In the genomic region with DNA sequence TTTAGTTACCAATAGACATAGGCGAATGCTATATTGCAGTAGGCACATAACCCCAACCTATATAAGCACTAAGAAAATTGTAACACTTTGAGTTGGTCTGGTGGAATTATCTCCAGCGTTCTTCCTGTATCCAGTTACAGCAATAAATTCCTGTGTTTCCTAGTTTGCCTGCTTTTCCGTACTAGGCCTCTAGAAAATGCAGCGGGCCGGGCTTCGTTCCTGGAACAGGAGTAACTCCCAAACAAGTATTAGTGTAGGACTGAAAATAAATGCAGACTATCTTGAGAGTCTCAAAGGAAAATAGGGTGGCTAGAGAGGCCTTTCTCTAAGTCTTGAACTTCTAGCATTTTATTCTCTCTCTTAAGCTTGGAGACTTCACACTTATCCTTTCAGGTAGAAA, we compare ENCODE assay signal across 14 cellular contexts.
A peak's percentile ranks its signal among the peaks of the same experiment; 100 is the strongest.
DNase-seq lines count a peak whose midpoint lies in the region; ATAC-seq and TF ChIP-seq lines count a peak whose summit lies in the region.
"Had no signal": no experiment of that assay in that cellular context is flagged by ENCODE, and none has a peak within 500 bp of the region (broad histone marks: within the 10 kb centered on the region; RNA-seq: fewer than 3 reads in every experiment).

No MANE protein-coding gene starts in this region.

- no peaks in the 10 kb centered on the region for H3K9me2 ChIP-seq in hepatocyte (replicated peaks; ENCODE audit: insufficient read depth)

- no peak overlapping the region for H2AFZ ChIP-seq in hepatocyte
- H2AFZ ChIP-seq: PC-9 had no signal

- POLR2A ChIA-PET in activated CD4-positive, alpha-beta memory T cell treated with anti-CD3 and anti-CD28 coated beads, Interleukin-2, amount 10 ng/mL, durations not matched to agents 7 days and 5 days (lab: Charles Lee) = no interaction called here

- H3K36me3 Mint-ChIP-seq in stimulated activated memory B cell treated with anti-CD40 and anti-IgM and Interleukin-4, amounts not matched to agents 10 μg/mL and 1 μg/mL and 100 μg/mL, for 72 hours = no peaks in the 10 kb centered on the region
- peaks cover 10% of the 10 kb centered on the region for H3K36me3 Mint-ChIP-seq in activated CD4-positive, alpha-beta memory T cell treated with anti-CD3 and anti-CD28 coated beads, Interleukin-2, amount 10 ng/mL, durations not matched to agents 7 days and 5 days (ENCODE audit: low read depth)
- H3K36me3 Mint-ChIP-seq: activated naive CD4-positive, alpha-beta T cell treated with anti-CD3 and anti-CD28 coated beads, Interleukin-2, amount 50 U/mL, for 24 hours; memory B cell had no signal

- H3K4me1 Mint-ChIP-seq in stimulated activated memory B cell treated with anti-CD40 and anti-IgM and Interleukin-4, amounts not matched to agents 10 μg/mL and 1 μg/mL and 100 μg/mL, for 72 hours = no peaks in the 10 kb centered on the region
- no peaks in the 10 kb centered on the region for H3K4me1 Mint-ChIP-seq in activated CD4-positive, alpha-beta memory T cell treated with anti-CD3 and anti-CD28 coated beads, Interleukin-2, amount 10 ng/mL, durations not matched to agents 7 days and 5 days
- H3K4me1 Mint-ChIP-seq: activated naive CD4-positive, alpha-beta T cell treated with anti-CD3 and anti-CD28 coated beads, Interleukin-2, amount 50 U/mL, for 24 hours; memory B cell had no signal

- H4K20me1 ChIP-seq in hepatocyte (ENCODE audit: insufficient read depth, poor library complexity, severe bottlenecking) = no peaks in the 10 kb centered on the region

- intact Hi-C loops in right cardiac atrium (cut with DNase I) (no loop called here), Right ventricle myocardium superior (cut with DNase I) (no loop called here), thyroid gland (cut with DNase I) (no loop called here)

- no peak overlapping the region for H3K4me3 Mint-ChIP-seq in stimulated activated memory B cell treated with anti-CD40 and anti-IgM and Interleukin-4, amounts not matched to agents 10 μg/mL and 1 μg/mL and 100 μg/mL, for 72 hours
- H3K4me3 Mint-ChIP-seq in activated CD4-positive, alpha-beta memory T cell treated with anti-CD3 and anti-CD28 coated beads, Interleukin-2, amount 10 ng/mL, durations not matched to agents 7 days and 5 days = no peak overlapping the region
- H3K4me3 Mint-ChIP-seq: activated naive CD4-positive, alpha-beta T cell treated with anti-CD3 and anti-CD28 coated beads, Interleukin-2, amount 50 U/mL, for 24 hours; H9; memory B cell had no signal

- H3K4me1 ChIP-seq in right cardiac atrium (ENCODE audit: control insufficient read depth, insufficient read depth, low read length) (no peaks in the 10 kb centered on the region), hepatocyte (ENCODE audit: insufficient read depth) (no peaks in the 10 kb centered on the region), thyroid gland (no peaks in the 10 kb centered on the region)

- no peaks in the 10 kb centered on the region for H3K27me3 ChIP-seq in right cardiac atrium (ENCODE audit: control insufficient read depth, insufficient read depth)
- H3K27me3 ChIP-seq in hepatocyte = no peaks in the 10 kb centered on the region
- no peaks in the 10 kb centered on the region for H3K27me3 ChIP-seq in thyroid gland
- H3K27me3 ChIP-seq: upper lobe of left lung had no signal

- H3K4me2 ChIP-seq in hepatocyte = no peak overlapping the region

- DNase-seq in right cardiac atrium = peak in 2 of 3 donors; percentile 21 to 64
- no peak for DNase-seq in Right ventricle myocardium superior
- DNase-seq in SK-MEL-5 (ENCODE audit: low read depth, low spot score) = peak; percentile 37
- peak; percentile 13 for DNase-seq in hepatocyte (ENCODE audit: low spot score)
- DNase-seq in thyroid gland = no peak
- DNase-seq in activated CD4-positive, alpha-beta memory T cell treated with anti-CD3 and anti-CD28 coated beads, Interleukin-2, amount 10 ng/mL, durations not matched to agents 7 days and 5 days = no peak
- DNase-seq in AML-193 (lab: John Stamatoyannopoulos, UW) = no peak
- DNase-seq: H9, NCI-H524 treated with DMSO at 0.1 percent for 48 hours had no signal

- H3K4me3 ChIP-seq in right cardiac atrium (ENCODE audit: low read length) (no peak overlapping the region), hepatocyte (no peak overlapping the region), thyroid gland (replicated peaks in 1 of 3) (no peak overlapping the region)

- no peaks in the 10 kb centered on the region for H3K9me3 Mint-ChIP-seq in stimulated activated memory B cell treated with anti-CD40 and anti-IgM and Interleukin-4, amounts not matched to agents 10 μg/mL and 1 μg/mL and 100 μg/mL, for 72 hours
- no peaks in the 10 kb centered on the region for H3K9me3 Mint-ChIP-seq in activated CD4-positive, alpha-beta memory T cell treated with anti-CD3 and anti-CD28 coated beads, Interleukin-2, amount 10 ng/mL, durations not matched to agents 7 days and 5 days
- H3K9me3 Mint-ChIP-seq: activated naive CD4-positive, alpha-beta T cell treated with anti-CD3 and anti-CD28 coated beads, Interleukin-2, amount 50 U/mL, for 24 hours; memory B cell had no signal

- no peaks in the 10 kb centered on the region for H3K27me3 Mint-ChIP-seq in stimulated activated memory B cell treated with anti-CD40 and anti-IgM and Interleukin-4, amounts not matched to agents 10 μg/mL and 1 μg/mL and 100 μg/mL, for 72 hours
- H3K27me3 Mint-ChIP-seq in activated CD4-positive, alpha-beta memory T cell treated with anti-CD3 and anti-CD28 coated beads, Interleukin-2, amount 10 ng/mL, durations not matched to agents 7 days and 5 days = no peaks in the 10 kb centered on the region
- H3K27me3 Mint-ChIP-seq: activated naive CD4-positive, alpha-beta T cell treated with anti-CD3 and anti-CD28 coated beads, Interleukin-2, amount 50 U/mL, for 24 hours; memory B cell had no signal

- TF ChIP-seq CTCF in hepatocyte (IDR thresholded peaks at IDR 0.05; ENCODE audit: poor library complexity) (no peak), thyroid gland (IDR thresholded peaks at IDR 0.05) (no peak)

- H3K9me3 ChIP-seq in right cardiac atrium (ENCODE audit: control insufficient read depth, low read length) = no peaks in the 10 kb centered on the region
- H3K9me3 ChIP-seq in hepatocyte (ENCODE audit: low read depth) = no peaks in the 10 kb centered on the region
- H3K9me3 ChIP-seq in thyroid gland = no peaks in the 10 kb centered on the region
- H3K9me3 ChIP-seq: upper lobe of left lung had no signal

- CTCF ChIA-PET in activated CD4-positive, alpha-beta memory T cell treated with anti-CD3 and anti-CD28 coated beads, Interleukin-2, amount 10 ng/mL, durations not matched to agents 7 days and 5 days (lab: Charles Lee) = no interaction called here

- no peaks in the 10 kb centered on the region for H3K79me2 ChIP-seq in hepatocyte

- H3K27ac Mint-ChIP-seq in stimulated activated memory B cell treated with anti-CD40 and anti-IgM and Interleukin-4, amounts not matched to agents 10 μg/mL and 1 μg/mL and 100 μg/mL, for 72 hours = no peak overlapping the region
- H3K27ac Mint-ChIP-seq in activated CD4-positive, alpha-beta memory T cell treated with anti-CD3 and anti-CD28 coated beads, Interleukin-2, amount 10 ng/mL, durations not matched to agents 7 days and 5 days = no peak overlapping the region
- H3K27ac Mint-ChIP-seq: activated naive CD4-positive, alpha-beta T cell treated with anti-CD3 and anti-CD28 coated beads, Interleukin-2, amount 50 U/mL, for 24 hours; memory B cell had no signal

- no peaks in the 10 kb centered on the region for H3K36me3 ChIP-seq in hepatocyte (replicated peaks; ENCODE audit: insufficient read depth, low read depth)
- no peaks in the 10 kb centered on the region for H3K36me3 ChIP-seq in thyroid gland
- H3K36me3 ChIP-seq: upper lobe of left lung had no signal

- no peak overlapping the region for H3K27ac ChIP-seq in right cardiac atrium (ENCODE audit: low read length)
- peak overlapping the region; percentile 31 for H3K27ac ChIP-seq in hepatocyte
- peak overlapping the region in 2 of 3 donors; percentile 7 to 75 for H3K27ac ChIP-seq in thyroid gland
- H3K27ac ChIP-seq: PC-9 had no signal

- ATAC-seq in right cardiac atrium = no peak
- ATAC-seq in Right ventricle myocardium superior (ENCODE audit: poor library complexity) = no peak
- no peak for ATAC-seq in stimulated activated memory B cell treated with anti-CD40 and anti-IgM and Interleukin-4, amounts not matched to agents 10 μg/mL and 1 μg/mL and 100 μg/mL, for 72 hours

- WGBS in right cardiac atrium = 86% methylated on average over 6 of the region's 6 CpGs
- WGBS in hepatocyte (ENCODE audit: low lambda C conversion rate, missing lambda C conversion rate) = 56% methylated on average over 6 of the region's 6 CpGs
- WGBS in thyroid gland, 2 donors = 94% methylated on average over 6 of the region's 6 CpGs

- in situ Hi-C loops in SK-MEL-5 (cut with HindIII; ENCODE audit: low pct_unique_long_range_greater_than_20kb, low sequenced_read_pairs) = no loop called here

- no peak for TF ChIP-seq POLR2A in thyroid gland (IDR thresholded peaks at IDR 0.05)

Comparison
In these comparisons a context has a peak if more than half of its experiments do, and no peak if none do; other contexts are left out.
1. DNase-seq: peak in right cardiac atrium (2 of 3), SK-MEL-5 (single experiment) and hepatocyte (single experiment); none in Right ventricle myocardium superior (single experiment), thyroid gland (0 of 2), activated CD4-positive, alpha-beta memory T cell treated with anti-CD3 and anti-CD28 coated beads, Interleukin-2, amount 10 ng/mL, durations not matched to agents 7 days and 5 days (single experiment) and AML-193 (0 of 2).